Comparison of ENCODE assay signal across 9 cellular contexts in genomic region chr6:11975353-11975977, GRCh38. TPM values are rescaled to one million over a fixed set of nuclear protein-coding genes. Genes with fewer than 3 reads are reported as not detected.
A peak's percentile ranks its signal among the peaks of the same experiment; 100 is the strongest.
DNase-seq lines count a peak whose midpoint lies in the region; ATAC-seq lines count a peak whose summit lies in the region.
"Had no signal": no experiment of that assay in that cellular context is flagged by ENCODE, and none has a peak within 500 bp of the region (broad histone marks: within the 10 kb centered on the region; RNA-seq: fewer than 3 reads in every experiment).

No MANE protein-coding gene starts in this region.

- no peaks in the 10 kb centered on the region for H3K27me3 ChIP-seq in neuronal stem cell (ENCODE audit: control insufficient read depth in 3 of 3, insufficient read depth in 3 of 3, low read depth in 1 of 3, low read length in 3 of 3)

- H2BK12ac ChIP-seq in neuronal stem cell (ENCODE audit: low read length): no peak overlapping the region

- H3K4me2 ChIP-seq in neuronal stem cell (ENCODE audit: insufficient read depth, low read length, poor library complexity, severe bottlenecking): no peak overlapping the region
- H3K4me2 ChIP-seq: KMS-11 had no signal

- H3K4me1 ChIP-seq in neuronal stem cell (ENCODE audit: control insufficient read depth in 2 of 2, insufficient read depth in 1 of 2, low read depth in 1 of 2, low read length in 2 of 2): no peaks in the 10 kb centered on the region

- H3K36me3 ChIP-seq in neuronal stem cell (replicated peaks in 1 of 2; ENCODE audit: control insufficient read depth in 2 of 2, insufficient read depth in 2 of 2, low read length in 2 of 2): no peaks in the 10 kb centered on the region

- H2AFZ ChIP-seq in neuronal stem cell (ENCODE audit: low read length): no peak overlapping the region

- H2BK5ac ChIP-seq in neuronal stem cell (ENCODE audit: low read length): no peak overlapping the region

- no peak overlapping the region for H3K9ac ChIP-seq in neuronal stem cell (ENCODE audit: low read depth, low read length, poor library complexity)
- H3K9ac ChIP-seq: KMS-11 had no signal

- H3K9me3 ChIP-seq in neuronal stem cell (replicated peaks in 1 of 2; ENCODE audit: control insufficient read depth in 2 of 2, insufficient read depth in 1 of 2, low read depth in 1 of 2, low read length in 2 of 2): no peaks in the 10 kb centered on the region

- no peak overlapping the region for H3K23ac ChIP-seq in neuronal stem cell (ENCODE audit: low read depth, low read length, poor library complexity)

- no peaks in the 10 kb centered on the region for H3K79me1 ChIP-seq in neuronal stem cell (ENCODE audit: low read depth, low read length)

- H3K14ac ChIP-seq in neuronal stem cell (ENCODE audit: low read length): no peak overlapping the region

- H2BK15ac ChIP-seq in neuronal stem cell (ENCODE audit: low read length): no peak overlapping the region

- no peak overlapping the region for H3K4me3 ChIP-seq in neuronal stem cell (ENCODE audit: low read length in 2 of 2)

- no peak overlapping the region for H2BK120ac ChIP-seq in neuronal stem cell (ENCODE audit: low read depth, low read length)

- DNase-seq in MV-4-11 (lab: John Stamatoyannopoulos, UW) (peak; percentile 97), globus pallidus (ENCODE audit: low spot score) (peak; percentile 6), DMS153 treated with DMSO at 0.1 percent for 48 hours (lab: John Stamatoyannopoulos, UW; ENCODE audit: unreplicated experiment) (no peak), neuronal stem cell (ENCODE audit: low spot score) (no peak), hepatic stellate cell (ENCODE audit: low spot score) (no peak), NCI-H82 treated with DMSO at 0.1 percent for 48 hours (lab: John Stamatoyannopoulos, UW; ENCODE audit: unreplicated experiment) (no peak)

- H3K4ac ChIP-seq in neuronal stem cell (ENCODE audit: low read length): no peak overlapping the region

- H2AK5ac ChIP-seq in neuronal stem cell (ENCODE audit: low read depth, low read length): no peak overlapping the region

- H3K18ac ChIP-seq in neuronal stem cell (ENCODE audit: low read length): no peak overlapping the region

- H3K27ac ChIP-seq in neuronal stem cell (replicated peaks; ENCODE audit: low read length): no peak overlapping the region
- H3K27ac ChIP-seq: KMS-11 had no signal

- H4K91ac ChIP-seq in neuronal stem cell (ENCODE audit: low read depth, low read length, poor library complexity): no peak overlapping the region

- no CpG with 5 or more reads among the region's 14 CpGs for WGBS in neuronal stem cell (ENCODE audit: extremely low coverage in 2 of 2, insufficient read length in 2 of 2, insufficient replicate concordance in 1 of 2), 2 donors

- no peak overlapping the region for H4K8ac ChIP-seq in neuronal stem cell (ENCODE audit: low read depth, low read length)

- ATAC-seq in GM18511 (IDR thresholded peaks at IDR 0.05; ENCODE audit: unreplicated experiment) (peak; percentile 88), GM21737 (IDR thresholded peaks at IDR 0.05; ENCODE audit: unreplicated experiment) (peak; percentile 89)

RNA-seq across cellular contexts. Expression of gene HIVEP1, which starts 36.6 kb away (rescaled TPM):
- polyA plus RNA-seq in neuronal stem cell (2013, experiment 1 of 2): 14.1 TPM
- polyA plus RNA-seq in neuronal stem cell (2013, experiment 2 of 2): 12.9 TPM

Comparison
In these comparisons a context has a peak if more than half of its experiments do, and no peak if none do; other contexts are left out.
1. DNase-seq: peak in MV-4-11 (single experiment) and globus pallidus (single experiment); none in DMS153 treated with DMSO at 0.1 percent for 48 hours (single experiment), neuronal stem cell (single experiment), hepatic stellate cell (single experiment) and NCI-H82 treated with DMSO at 0.1 percent for 48 hours (single experiment).